Comparison of ENCODE assay signal across 14 cellular contexts in the genomic region with DNA sequence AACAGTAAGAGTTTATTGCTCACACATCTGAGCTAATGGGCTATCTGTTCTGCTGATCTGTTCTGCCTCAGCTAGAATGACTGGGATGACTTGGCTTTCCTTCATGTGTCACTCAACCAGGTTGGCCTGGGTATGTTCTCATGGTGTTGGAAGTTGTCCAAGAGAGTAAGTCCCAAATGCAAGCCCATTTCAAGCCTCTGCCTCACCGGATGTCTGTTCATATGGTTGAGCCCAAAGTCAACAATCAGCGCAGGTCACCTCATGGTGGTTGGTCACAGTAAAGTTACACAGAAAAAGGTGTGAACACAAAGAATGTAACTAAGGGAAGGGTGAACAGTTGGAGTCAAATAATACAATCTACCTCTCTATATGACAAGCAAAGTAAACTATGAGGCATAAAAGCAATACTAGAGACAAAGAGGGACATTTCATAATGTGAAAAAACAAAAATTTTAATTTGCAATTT. TPM values are rescaled to one million over a fixed set of nuclear protein-coding genes. Genes with fewer than 3 reads are reported as not detected.
DNase-seq lines count a peak whose midpoint lies in the region; ATAC-seq and TF ChIP-seq lines count a peak whose summit lies in the region.
"Had no signal": no experiment of that assay in that cellular context is flagged by ENCODE, and none has a peak within 500 bp of the region (broad histone marks: within the 10 kb centered on the region; RNA-seq: fewer than 3 reads in every experiment).

No MANE protein-coding gene starts in this region.

- H3K9me3 Mint-ChIP-seq in activated CD4-positive, alpha-beta T cell treated with anti-CD3 and anti-CD28 coated beads for 36 hours (ENCODE audit: low read depth) = no peaks in the 10 kb centered on the region

- H3K4me3 Mint-ChIP-seq in activated CD4-positive, alpha-beta T cell treated with anti-CD3 and anti-CD28 coated beads for 36 hours = no peak overlapping the region

- WGBS in suprapubic skin = 79% methylated on average over 2 of the region's 2 CpGs

- no peaks in the 10 kb centered on the region for H3K4me1 ChIP-seq in suprapubic skin
- H3K4me1 ChIP-seq: Peyer's patch, prostate gland had no signal

- POLR2A ChIA-PET in activated CD4-positive, alpha-beta T cell treated with anti-CD3 and anti-CD28 coated beads for 36 hours (lab: Charles Lee) = no interaction called here

- TF ChIP-seq EP300 in suprapubic skin (IDR thresholded peaks at IDR 0.05) = no peak

- intact Hi-C loops in activated CD4-positive, alpha-beta T cell treated with anti-CD3 and anti-CD28 coated beads for 36 hours (cut with DNase I, micrococcal nuclease) = no loop called here

- TF ChIP-seq POLR2A in suprapubic skin (IDR thresholded peaks at IDR 0.05) = no peak

- peaks cover 3% of the 10 kb centered on the region for H3K4me1 Mint-ChIP-seq in activated CD4-positive, alpha-beta T cell treated with anti-CD3 and anti-CD28 coated beads for 36 hours

- peak; percentile 33 for ATAC-seq in activated CD4-positive, alpha-beta T cell treated with anti-CD3 and anti-CD28 coated beads for 36 hours
- no peak for ATAC-seq in HG03095 (IDR thresholded peaks at IDR 0.05; ENCODE audit: unreplicated experiment)

- H3K4me3 ChIP-seq in suprapubic skin = no peak overlapping the region
- H3K4me3 ChIP-seq: Peyer's patch, prostate gland had no signal

- no peak for TF ChIP-seq CTCF in suprapubic skin (IDR thresholded peaks at IDR 0.05)

- H3K27ac Mint-ChIP-seq in activated CD4-positive, alpha-beta T cell treated with anti-CD3 and anti-CD28 coated beads for 36 hours = no peak overlapping the region

- DNase-seq in activated CD4-positive, alpha-beta T cell treated with anti-CD3 and anti-CD28 coated beads for 36 hours = no peak
- DNase-seq in activated CD4-positive, alpha-beta T cell treated with anti-CD3 and anti-CD28 coated beads for 48 hours = no peak
- DNase-seq in NCI-H510A (lab: John Stamatoyannopoulos, UW) (peak; percentile 14), dermis microvascular lymphatic vessel endothelial cell (ENCODE audit: low read depth in 2 of 2) (peak; percentile 13 to 26), suprapubic skin (ENCODE audit: low spot score in 2 of 2) (no peak), kidney glomerular epithelial cell (lab: John Stamatoyannopoulos, UW) (no peak)
- no peak for DNase-seq in activated CD4-positive, alpha-beta T cell treated with anti-CD3 and anti-CD28 coated beads, Interleukin-2, amount 50 U/mL, for 48 hours
- DNase-seq: activated CD8-positive, alpha-beta memory T cell treated with anti-CD3 and anti-CD28 coated beads for 24 hours; cortex of kidney; DMS79; NCI-H1436 had no signal

- no peaks in the 10 kb centered on the region for H3K27me3 ChIP-seq in suprapubic skin
- H3K27me3 ChIP-seq: Peyer's patch had no signal

- H3K27me3 Mint-ChIP-seq in activated CD4-positive, alpha-beta T cell treated with anti-CD3 and anti-CD28 coated beads for 36 hours = no peaks in the 10 kb centered on the region

- no peaks in the 10 kb centered on the region for H3K36me3 ChIP-seq in suprapubic skin
- H3K36me3 ChIP-seq: Peyer's patch, prostate gland had no signal

- peak overlapping the region; percentile 67 for H3K27ac ChIP-seq in suprapubic skin
- H3K27ac ChIP-seq: prostate gland had no signal

- CTCF ChIA-PET in activated CD4-positive, alpha-beta T cell treated with anti-CD3 and anti-CD28 coated beads for 36 hours (lab: Charles Lee) = no interaction called here

- H3K36me3 Mint-ChIP-seq in activated CD4-positive, alpha-beta T cell treated with anti-CD3 and anti-CD28 coated beads for 36 hours (ENCODE audit: low read depth) = no peaks in the 10 kb centered on the region

- H3K9me3 ChIP-seq in suprapubic skin = no peaks in the 10 kb centered on the region
- H3K9me3 ChIP-seq: Peyer's patch, prostate gland had no signal

RNA-seq across cellular contexts. Expression of a gene that starts 1.9 kb away (rescaled TPM):
- not detected for total RNA-seq in activated CD4-positive, alpha-beta T cell treated with anti-CD3 and anti-CD28 coated beads for 36 hours
- total RNA-seq in dermis microvascular lymphatic vessel endothelial cell (not detected in 2 replicates), suprapubic skin (not detected)
- total RNA-seq: Peyer's patch had no signal

Comparison
In these comparisons a context has a peak if more than half of its experiments do, and no peak if none do; other contexts are left out.
1. DNase-seq: peak in NCI-H510A (single experiment) and dermis microvascular lymphatic vessel endothelial cell (2 of 2); none in activated CD4-positive, alpha-beta T cell treated with anti-CD3 and anti-CD28 coated beads for 36 hours (single experiment), activated CD4-positive, alpha-beta T cell treated with anti-CD3 and anti-CD28 coated beads for 48 hours (single experiment), suprapubic skin (0 of 2), kidney glomerular epithelial cell (single experiment) and activated CD4-positive, alpha-beta T cell treated with anti-CD3 and anti-CD28 coated beads, Interleukin-2, amount 50 U/mL, for 48 hours (0 of 2).